Comparison of ENCODE assay signal across 8 cellular contexts in the genomic region with DNA sequence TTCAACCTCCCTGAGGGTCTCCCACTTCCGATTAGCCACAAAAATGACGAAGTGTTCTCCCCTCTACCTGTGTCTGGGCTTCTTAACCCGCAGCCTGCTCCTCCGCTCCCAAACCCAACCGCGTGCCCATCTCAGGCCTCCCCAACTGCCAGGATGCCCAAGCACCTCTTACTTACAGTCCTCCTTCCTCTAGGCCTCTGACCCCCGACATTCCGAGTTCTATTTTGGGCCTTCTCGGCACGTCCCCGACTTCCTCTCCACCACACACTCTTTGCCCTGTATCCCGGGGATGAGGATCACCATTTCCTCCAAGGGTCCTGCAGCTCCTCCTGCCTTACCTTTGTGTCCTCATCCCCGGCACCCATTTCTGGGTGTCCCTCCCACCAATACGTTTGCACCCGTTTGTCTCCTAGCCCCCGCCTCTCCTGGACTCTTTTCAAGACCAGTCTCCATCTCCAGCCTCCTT. TPM values are rescaled to one million over a fixed set of nuclear protein-coding genes. Genes with fewer than 3 reads are reported as not detected.
DNase-seq lines count a peak whose midpoint lies in the region; ATAC-seq and TF ChIP-seq lines count a peak whose summit lies in the region.

No MANE protein-coding gene starts in this region.

- DNase-seq in heart left ventricle (peak in 1 of 5 donors; percentile 55), left cardiac atrium (no peak), hepatocyte (ENCODE audit: low spot score) (no peak), foreskin melanocyte (no peak), EL (no peak)
- no peak for DNase-seq in activated CD4-positive, alpha-beta memory T cell treated with anti-CD3 and anti-CD28 coated beads, Interleukin-2, amount 10 ng/mL, durations not matched to agents 7 days and 5 days
- no peak for DNase-seq in stimulated activated effector memory CD8-positive, alpha-beta T cell treated with anti-CD3 and anti-CD28 coated beads, Interleukin-12 subunit alpha, Interleukin-12 subunit beta, amount 100 ng/mL, for 72 hours (ENCODE audit: low spot score in 2 of 2)

- H4K20me1 ChIP-seq in hepatocyte (ENCODE audit: insufficient read depth, poor library complexity, severe bottlenecking), result peaks cover 25% of the 10 kb centered on the region

- peaks cover 56% of the 10 kb centered on the region for H3K4me1 Mint-ChIP-seq in activated CD4-positive, alpha-beta memory T cell treated with anti-CD3 and anti-CD28 coated beads, Interleukin-2, amount 10 ng/mL, durations not matched to agents 7 days and 5 days
- peaks cover 62% of the 10 kb centered on the region for H3K4me1 Mint-ChIP-seq in stimulated activated effector memory CD8-positive, alpha-beta T cell treated with anti-CD3 and anti-CD28 coated beads, Interleukin-12 subunit alpha, Interleukin-12 subunit beta, amount 100 ng/mL, for 72 hours

- TF ChIP-seq CTCF in heart left ventricle (IDR thresholded peaks at IDR 0.05) (no peak), hepatocyte (IDR thresholded peaks at IDR 0.05; ENCODE audit: poor library complexity) (no peak)

- POLR2A ChIA-PET in activated CD4-positive, alpha-beta memory T cell treated with anti-CD3 and anti-CD28 coated beads, Interleukin-2, amount 10 ng/mL, durations not matched to agents 7 days and 5 days (lab: Charles Lee), result interaction anchor here (0.6 to 8.9 kb wide), 37 partner anchors 10 to 1115 kb away, joined by 3 to 284 read pairs (median 6); a partner anchor contains a TSS

- H3K4me1 ChIP-seq in heart left ventricle (peaks cover 0 to 56% (median 32%) of the 10 kb centered on the region in 12 donors), hepatocyte (ENCODE audit: insufficient read depth) (peaks cover 20% of the 10 kb centered on the region)

- CTCF ChIA-PET in activated CD4-positive, alpha-beta memory T cell treated with anti-CD3 and anti-CD28 coated beads, Interleukin-2, amount 10 ng/mL, durations not matched to agents 7 days and 5 days (lab: Charles Lee), result interaction anchor here (0.6 to 8.7 kb wide), 43 partner anchors 8 to 360 kb away, joined by 3 to 251 read pairs (median 5); a partner anchor contains a TSS

- no peak for TF ChIP-seq POLR2A in heart left ventricle (IDR thresholded peaks at IDR 0.05)

- H3K79me2 ChIP-seq in hepatocyte, result peaks cover 49% of the 10 kb centered on the region

- H3K27me3 ChIP-seq in heart left ventricle (no peaks in the 10 kb centered on the region), hepatocyte (no peaks in the 10 kb centered on the region)

- 1 to 2% (median 1%) methylated on average over 16 of the region's 16 CpGs for WGBS in heart left ventricle, 4 donors
- WGBS in hepatocyte (ENCODE audit: low lambda C conversion rate, missing lambda C conversion rate), result 5% methylated on average over 16 of the region's 16 CpGs

- H3K4me3 ChIP-seq in heart left ventricle (peak overlapping the region; percentile 70 to 100 (median 82)), hepatocyte (peak overlapping the region; percentile 30)

- H3K27ac Mint-ChIP-seq in activated CD4-positive, alpha-beta memory T cell treated with anti-CD3 and anti-CD28 coated beads, Interleukin-2, amount 10 ng/mL, durations not matched to agents 7 days and 5 days, result peak overlapping the region; percentile 97
- peak overlapping the region; percentile 97 for H3K27ac Mint-ChIP-seq in stimulated activated effector memory CD8-positive, alpha-beta T cell treated with anti-CD3 and anti-CD28 coated beads, Interleukin-12 subunit alpha, Interleukin-12 subunit beta, amount 100 ng/mL, for 72 hours

- no peaks in the 10 kb centered on the region for H3K9me3 Mint-ChIP-seq in activated CD4-positive, alpha-beta memory T cell treated with anti-CD3 and anti-CD28 coated beads, Interleukin-2, amount 10 ng/mL, durations not matched to agents 7 days and 5 days
- H3K9me3 Mint-ChIP-seq in stimulated activated effector memory CD8-positive, alpha-beta T cell treated with anti-CD3 and anti-CD28 coated beads, Interleukin-12 subunit alpha, Interleukin-12 subunit beta, amount 100 ng/mL, for 72 hours, result no peaks in the 10 kb centered on the region

- intact Hi-C loops in heart left ventricle (cut with DNase I), result loop anchor here in 6 of 10 donors (1.0 to 10.0 kb wide), 10 partner anchors 13 to 485 kb away; a partner anchor contains a TSS
- intact Hi-C loops in left cardiac atrium (cut with DNase I), result loop anchor here in 1 of 2 donors (1.0 kb wide), 1 partner anchor 13 kb away; no protein-coding TSS in a partner anchor

- H3K27me3 Mint-ChIP-seq in activated CD4-positive, alpha-beta memory T cell treated with anti-CD3 and anti-CD28 coated beads, Interleukin-2, amount 10 ng/mL, durations not matched to agents 7 days and 5 days, result no peaks in the 10 kb centered on the region

- H3K4me2 ChIP-seq in hepatocyte, result peak overlapping the region; percentile 90

- H3K4me3 Mint-ChIP-seq in activated CD4-positive, alpha-beta memory T cell treated with anti-CD3 and anti-CD28 coated beads, Interleukin-2, amount 10 ng/mL, durations not matched to agents 7 days and 5 days, result peak overlapping the region; percentile 84
- H3K4me3 Mint-ChIP-seq in stimulated activated effector memory CD8-positive, alpha-beta T cell treated with anti-CD3 and anti-CD28 coated beads, Interleukin-12 subunit alpha, Interleukin-12 subunit beta, amount 100 ng/mL, for 72 hours, result peak overlapping the region; percentile 97

- H3K36me3 ChIP-seq in heart left ventricle (peaks cover 0 to 51% (median 48%) of the 10 kb centered on the region in 9 donors), hepatocyte (replicated peaks; ENCODE audit: insufficient read depth, low read depth) (no peaks in the 10 kb centered on the region)

- H3K9me2 ChIP-seq in hepatocyte (replicated peaks; ENCODE audit: insufficient read depth), result no peaks in the 10 kb centered on the region

- H2AFZ ChIP-seq in hepatocyte, result peak overlapping the region; percentile 34

- no peaks in the 10 kb centered on the region for H3K9me3 ChIP-seq in heart left ventricle
- H3K9me3 ChIP-seq in hepatocyte (ENCODE audit: low read depth), result no peaks in the 10 kb centered on the region

- H3K27ac ChIP-seq in heart left ventricle (peak overlapping the region; percentile 94 to 99 (median 98)), hepatocyte (peak overlapping the region; percentile 97)

- H3K36me3 Mint-ChIP-seq in activated CD4-positive, alpha-beta memory T cell treated with anti-CD3 and anti-CD28 coated beads, Interleukin-2, amount 10 ng/mL, durations not matched to agents 7 days and 5 days (ENCODE audit: low read depth), result peaks cover 61% of the 10 kb centered on the region
- H3K36me3 Mint-ChIP-seq in stimulated activated effector memory CD8-positive, alpha-beta T cell treated with anti-CD3 and anti-CD28 coated beads, Interleukin-12 subunit alpha, Interleukin-12 subunit beta, amount 100 ng/mL, for 72 hours, result peaks cover 98% of the 10 kb centered on the region

- ATAC-seq in heart left ventricle, result no peak
- no peak for ATAC-seq in left cardiac atrium
- ATAC-seq in stimulated activated effector memory CD8-positive, alpha-beta T cell treated with anti-CD3 and anti-CD28 coated beads, Interleukin-12 subunit alpha, Interleukin-12 subunit beta, amount 100 ng/mL, for 72 hours, result no peak
- ATAC-seq in GM18520 (IDR thresholded peaks at IDR 0.05; ENCODE audit: unreplicated experiment), result no peak

RNA-seq across cellular contexts. Expression of a gene that starts 0.4 kb away (rescaled TPM):
- 10 to 100 TPM; 24.6 to 39.6 (median 35.5) TPM for total RNA-seq in heart left ventricle
- 10 to 100 TPM; 53.0 to 56.1 TPM for polyA plus RNA-seq in heart left ventricle
- total RNA-seq in left cardiac atrium, result 10 to 100 TPM; 36.1 to 37.6 TPM
- 10 to 100 TPM; 86.9 to 91.9 TPM for total RNA-seq in activated CD4-positive, alpha-beta memory T cell treated with anti-CD3 and anti-CD28 coated beads, Interleukin-2, amount 10 ng/mL, durations not matched to agents 7 days and 5 days
- 22.3 and 23.8 TPM in 2 replicates for total RNA-seq in hepatocyte
- polyA plus RNA-seq in hepatocyte, result 47.0 and 51.7 TPM in 2 replicates

RNA-seq across cellular contexts. Expression of a gene that starts 1.9 kb away (rescaled TPM):
- 100 to 1,000 TPM; 289 to 839 (median 424) TPM for total RNA-seq in heart left ventricle
- polyA plus RNA-seq in heart left ventricle, result 100 to 1,000 TPM; 289 to 973 TPM
- 100 to 1,000 TPM; 439 to 554 TPM for total RNA-seq in left cardiac atrium
- total RNA-seq in activated CD4-positive, alpha-beta memory T cell treated with anti-CD3 and anti-CD28 coated beads, Interleukin-2, amount 10 ng/mL, durations not matched to agents 7 days and 5 days, result 1,000 to 10,000 TPM; 1,733 to 1,734 TPM
- 720 and 758 TPM in 2 replicates for total RNA-seq in hepatocyte
- 1,698 and 1,708 TPM in 2 replicates for polyA plus RNA-seq in hepatocyte

RNA-seq across cellular contexts. Expression of a gene that starts 12.8 kb away (rescaled TPM):
- total RNA-seq in heart left ventricle (100 to 1,000 TPM in 3 of 9 donors, 10 to 100 TPM in 6; 67.7 to 123 (median 88.7) TPM), left cardiac atrium (100 to 1,000 TPM in 1 of 2 donors, 10 to 100 TPM in 1; 98.0 to 103 TPM), hepatocyte (65.2 and 69.7 TPM in 2 replicates)
- polyA plus RNA-seq in heart left ventricle (10 to 100 TPM; 43.6 to 86.6 TPM), hepatocyte (197 and 230 TPM in 2 replicates)
- 10 to 100 TPM; 13.8 to 14.7 TPM for total RNA-seq in activated CD4-positive, alpha-beta memory T cell treated with anti-CD3 and anti-CD28 coated beads, Interleukin-2, amount 10 ng/mL, durations not matched to agents 7 days and 5 days

RNA-seq across cellular contexts. Expression of a gene that starts 19.8 kb away (rescaled TPM):
- total RNA-seq in heart left ventricle (1 to 10 TPM in 3 of 9 donors, under 1 TPM in 5, not detected in 1; 0.16 to 9.4 (median 0.90) TPM), left cardiac atrium (1 to 10 TPM in 1 of 2 donors, under 1 TPM in 1; 0.99 to 2.7 TPM), hepatocyte (not detected in 2 replicates)
- polyA plus RNA-seq in heart left ventricle (under 1 TPM; 0.17 to 0.53 TPM), hepatocyte (0.15 and 0.56 TPM in 2 replicates)
- total RNA-seq in activated CD4-positive, alpha-beta memory T cell treated with anti-CD3 and anti-CD28 coated beads, Interleukin-2, amount 10 ng/mL, durations not matched to agents 7 days and 5 days, result 10 to 100 TPM; 75.9 to 80.5 TPM

RNA-seq across cellular contexts. Expression of a gene that starts 26.1 kb away (rescaled TPM):
- total RNA-seq in heart left ventricle, result under 1 TPM in 4 of 9 donors, not detected in 5; 0.13 to 0.52 (median 0.37) TPM
- polyA plus RNA-seq in heart left ventricle, result under 1 TPM; 0.11 to 0.54 TPM
- total RNA-seq in left cardiac atrium, result not detected
- 1 to 10 TPM in 1 of 2 experiments, under 1 TPM in 1; 0.83 to 1.6 TPM for total RNA-seq in activated CD4-positive, alpha-beta memory T cell treated with anti-CD3 and anti-CD28 coated beads, Interleukin-2, amount 10 ng/mL, durations not matched to agents 7 days and 5 days
- total RNA-seq in hepatocyte, result 2.3 and 2.9 TPM in 2 replicates
- polyA plus RNA-seq in hepatocyte, result 5.1 and 6.0 TPM in 2 replicates
